Comparison of ENCODE assay signal across 1 cellular context in the genomic region with DNA sequence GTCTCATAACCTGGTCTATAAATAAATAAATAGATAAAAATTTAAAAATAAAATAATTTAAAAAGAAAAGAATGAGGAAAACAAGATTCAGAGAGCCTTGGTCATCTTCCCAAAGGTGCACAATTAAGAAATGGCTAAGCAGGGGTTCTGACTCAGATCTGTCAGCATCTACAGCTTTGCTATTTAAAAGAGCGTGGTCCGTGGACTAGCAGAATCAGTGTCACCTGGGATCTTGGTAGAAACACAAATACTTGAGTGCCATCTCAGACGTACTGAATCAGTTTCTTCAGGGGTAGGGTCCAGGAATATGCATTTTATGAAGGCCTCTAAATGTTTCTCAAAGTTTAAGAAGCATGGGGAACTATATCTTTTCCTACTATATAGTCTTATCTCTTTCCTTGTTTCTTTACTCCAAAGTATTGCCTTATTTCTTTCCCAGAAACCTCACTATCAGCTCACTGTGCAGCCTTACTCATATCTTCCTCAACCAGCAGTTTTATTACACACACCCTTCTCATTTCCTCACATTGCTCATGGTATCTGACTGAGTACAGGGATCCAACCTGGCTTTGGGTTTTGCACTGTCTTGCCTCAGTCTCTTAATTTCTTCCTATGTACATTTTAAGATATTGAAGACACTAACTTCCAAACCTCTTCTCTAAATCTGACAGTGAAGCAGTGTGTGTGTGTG.
TF ChIP-seq lines count a peak whose summit lies in the region.

No MANE protein-coding gene starts in this region.

TF ChIP-seq in K562, 482 proteins besides CTCF, POLR2A, EP300 and RAD21 (continued from another document and continues in another):
- TF ChIP-seq, protein P1, sequence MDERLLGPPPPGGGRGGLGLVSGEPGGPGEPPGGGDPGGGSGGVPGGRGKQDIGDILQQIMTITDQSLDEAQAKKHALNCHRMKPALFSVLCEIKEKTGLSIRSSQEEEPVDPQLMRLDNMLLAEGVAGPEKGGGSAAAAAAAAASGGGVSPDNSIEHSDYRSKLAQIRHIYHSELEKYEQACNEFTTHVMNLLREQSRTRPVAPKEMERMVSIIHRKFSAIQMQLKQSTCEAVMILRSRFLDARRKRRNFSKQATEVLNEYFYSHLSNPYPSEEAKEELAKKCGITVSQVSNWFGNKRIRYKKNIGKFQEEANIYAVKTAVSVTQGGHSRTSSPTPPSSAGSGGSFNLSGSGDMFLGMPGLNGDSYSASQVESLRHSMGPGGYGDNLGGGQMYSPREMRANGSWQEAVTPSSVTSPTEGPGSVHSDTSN (CRISPR knock-in tag; IDR thresholded peaks at IDR 0.05; ENCODE audit: low read depth), result no peak
- TF ChIP-seq, protein P1 (tag; conservative IDR thresholded peaks at IDR 0.05; ENCODE audit: low read depth), result no peak
- TF ChIP-seq ZBTB17 (CRISPR knock-in tag; IDR thresholded peaks at IDR 0.05), result no peak
- TF ChIP-seq SOX6 (IDR thresholded peaks at IDR 0.05), result peak; percentile 58
- TF ChIP-seq SMAD3 (CRISPR knock-in tag; conservative IDR thresholded peaks at IDR 0.05), result no peak
- no peak for TF ChIP-seq TAF9B (IDR thresholded peaks at IDR 0.05; ENCODE audit: partially characterized antibody)
- TF ChIP-seq, protein P2, sequence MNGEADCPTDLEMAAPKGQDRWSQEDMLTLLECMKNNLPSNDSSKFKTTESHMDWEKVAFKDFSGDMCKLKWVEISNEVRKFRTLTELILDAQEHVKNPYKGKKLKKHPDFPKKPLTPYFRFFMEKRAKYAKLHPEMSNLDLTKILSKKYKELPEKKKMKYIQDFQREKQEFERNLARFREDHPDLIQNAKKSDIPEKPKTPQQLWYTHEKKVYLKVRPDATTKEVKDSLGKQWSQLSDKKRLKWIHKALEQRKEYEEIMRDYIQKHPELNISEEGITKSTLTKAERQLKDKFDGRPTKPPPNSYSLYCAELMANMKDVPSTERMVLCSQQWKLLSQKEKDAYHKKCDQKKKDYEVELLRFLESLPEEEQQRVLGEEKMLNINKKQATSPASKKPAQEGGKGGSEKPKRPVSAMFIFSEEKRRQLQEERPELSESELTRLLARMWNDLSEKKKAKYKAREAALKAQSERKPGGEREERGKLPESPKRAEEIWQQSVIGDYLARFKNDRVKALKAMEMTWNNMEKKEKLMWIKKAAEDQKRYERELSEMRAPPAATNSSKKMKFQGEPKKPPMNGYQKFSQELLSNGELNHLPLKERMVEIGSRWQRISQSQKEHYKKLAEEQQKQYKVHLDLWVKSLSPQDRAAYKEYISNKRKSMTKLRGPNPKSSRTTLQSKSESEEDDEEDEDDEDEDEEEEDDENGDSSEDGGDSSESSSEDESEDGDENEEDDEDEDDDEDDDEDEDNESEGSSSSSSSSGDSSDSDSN (IDR thresholded peaks at IDR 0.05; ENCODE audit: borderline replicate concordance in 1 of 2, low read depth in 2 of 2, low read length in 2 of 2), result no peak
- TF ChIP-seq, protein P3, sequence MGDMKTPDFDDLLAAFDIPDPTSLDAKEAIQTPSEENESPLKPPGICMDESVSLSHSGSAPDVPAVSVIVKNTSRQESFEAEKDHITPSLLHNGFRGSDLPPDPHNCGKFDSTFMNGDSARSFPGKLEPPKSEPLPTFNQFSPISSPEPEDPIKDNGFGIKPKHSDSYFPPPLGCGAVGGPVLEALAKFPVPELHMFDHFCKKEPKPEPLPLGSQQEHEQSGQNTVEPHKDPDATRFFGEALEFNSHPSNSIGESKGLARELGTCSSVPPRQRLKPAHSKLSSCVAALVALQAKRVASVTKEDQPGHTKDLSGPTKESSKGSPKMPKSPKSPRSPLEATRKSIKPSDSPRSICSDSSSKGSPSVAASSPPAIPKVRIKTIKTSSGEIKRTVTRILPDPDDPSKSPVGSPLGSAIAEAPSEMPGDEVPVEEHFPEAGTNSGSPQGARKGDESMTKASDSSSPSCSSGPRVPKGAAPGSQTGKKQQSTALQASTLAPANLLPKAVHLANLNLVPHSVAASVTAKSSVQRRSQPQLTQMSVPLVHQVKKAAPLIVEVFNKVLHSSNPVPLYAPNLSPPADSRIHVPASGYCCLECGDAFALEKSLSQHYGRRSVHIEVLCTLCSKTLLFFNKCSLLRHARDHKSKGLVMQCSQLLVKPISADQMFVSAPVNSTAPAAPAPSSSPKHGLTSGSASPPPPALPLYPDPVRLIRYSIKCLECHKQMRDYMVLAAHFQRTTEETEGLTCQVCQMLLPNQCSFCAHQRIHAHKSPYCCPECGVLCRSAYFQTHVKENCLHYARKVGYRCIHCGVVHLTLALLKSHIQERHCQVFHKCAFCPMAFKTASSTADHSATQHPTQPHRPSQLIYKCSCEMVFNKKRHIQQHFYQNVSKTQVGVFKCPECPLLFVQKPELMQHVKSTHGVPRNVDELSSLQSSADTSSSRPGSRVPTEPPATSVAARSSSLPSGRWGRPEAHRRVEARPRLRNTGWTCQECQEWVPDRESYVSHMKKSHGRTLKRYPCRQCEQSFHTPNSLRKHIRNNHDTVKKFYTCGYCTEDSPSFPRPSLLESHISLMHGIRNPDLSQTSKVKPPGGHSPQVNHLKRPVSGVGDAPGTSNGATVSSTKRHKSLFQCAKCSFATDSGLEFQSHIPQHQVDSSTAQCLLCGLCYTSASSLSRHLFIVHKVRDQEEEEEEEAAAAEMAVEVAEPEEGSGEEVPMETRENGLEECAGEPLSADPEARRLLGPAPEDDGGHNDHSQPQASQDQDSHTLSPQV (IDR thresholded peaks at IDR 0.05), result no peak; the same call in 1 of the 2 replicates
- TF ChIP-seq SLC30A9 (CRISPR knock-in tag; IDR thresholded peaks at IDR 0.05), result no peak
- TF ChIP-seq ZNF354B (CRISPR knock-in tag; IDR thresholded peaks at IDR 0.05), result no peak
- TF ChIP-seq, protein P4, sequence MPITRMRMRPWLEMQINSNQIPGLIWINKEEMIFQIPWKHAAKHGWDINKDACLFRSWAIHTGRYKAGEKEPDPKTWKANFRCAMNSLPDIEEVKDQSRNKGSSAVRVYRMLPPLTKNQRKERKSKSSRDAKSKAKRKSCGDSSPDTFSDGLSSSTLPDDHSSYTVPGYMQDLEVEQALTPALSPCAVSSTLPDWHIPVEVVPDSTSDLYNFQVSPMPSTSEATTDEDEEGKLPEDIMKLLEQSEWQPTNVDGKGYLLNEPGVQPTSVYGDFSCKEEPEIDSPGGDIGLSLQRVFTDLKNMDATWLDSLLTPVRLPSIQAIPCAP (CRISPR knock-in tag; IDR thresholded peaks at IDR 0.05; ENCODE audit: borderline replicate concordance), result no peak
- TF ChIP-seq CBFA2T2 (conservative IDR thresholded peaks at IDR 0.05), result peak; percentile 89
- TF ChIP-seq, protein P5, sequence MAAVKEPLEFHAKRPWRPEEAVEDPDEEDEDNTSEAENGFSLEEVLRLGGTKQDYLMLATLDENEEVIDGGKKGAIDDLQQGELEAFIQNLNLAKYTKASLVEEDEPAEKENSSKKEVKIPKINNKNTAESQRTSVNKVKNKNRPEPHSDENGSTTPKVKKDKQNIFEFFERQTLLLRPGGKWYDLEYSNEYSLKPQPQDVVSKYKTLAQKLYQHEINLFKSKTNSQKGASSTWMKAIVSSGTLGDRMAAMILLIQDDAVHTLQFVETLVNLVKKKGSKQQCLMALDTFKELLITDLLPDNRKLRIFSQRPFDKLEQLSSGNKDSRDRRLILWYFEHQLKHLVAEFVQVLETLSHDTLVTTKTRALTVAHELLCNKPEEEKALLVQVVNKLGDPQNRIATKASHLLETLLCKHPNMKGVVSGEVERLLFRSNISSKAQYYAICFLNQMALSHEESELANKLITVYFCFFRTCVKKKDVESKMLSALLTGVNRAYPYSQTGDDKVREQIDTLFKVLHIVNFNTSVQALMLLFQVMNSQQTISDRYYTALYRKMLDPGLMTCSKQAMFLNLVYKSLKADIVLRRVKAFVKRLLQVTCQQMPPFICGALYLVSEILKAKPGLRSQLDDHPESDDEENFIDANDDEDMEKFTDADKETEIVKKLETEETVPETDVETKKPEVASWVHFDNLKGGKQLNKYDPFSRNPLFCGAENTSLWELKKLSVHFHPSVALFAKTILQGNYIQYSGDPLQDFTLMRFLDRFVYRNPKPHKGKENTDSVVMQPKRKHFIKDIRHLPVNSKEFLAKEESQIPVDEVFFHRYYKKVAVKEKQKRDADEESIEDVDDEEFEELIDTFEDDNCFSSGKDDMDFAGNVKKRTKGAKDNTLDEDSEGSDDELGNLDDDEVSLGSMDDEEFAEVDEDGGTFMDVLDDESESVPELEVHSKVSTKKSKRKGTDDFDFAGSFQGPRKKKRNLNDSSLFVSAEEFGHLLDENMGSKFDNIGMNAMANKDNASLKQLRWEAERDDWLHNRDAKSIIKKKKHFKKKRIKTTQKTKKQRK (IDR thresholded peaks at IDR 0.05; ENCODE audit: borderline replicate concordance, low read depth, low read length), result no peak
- TF ChIP-seq, protein P6, sequence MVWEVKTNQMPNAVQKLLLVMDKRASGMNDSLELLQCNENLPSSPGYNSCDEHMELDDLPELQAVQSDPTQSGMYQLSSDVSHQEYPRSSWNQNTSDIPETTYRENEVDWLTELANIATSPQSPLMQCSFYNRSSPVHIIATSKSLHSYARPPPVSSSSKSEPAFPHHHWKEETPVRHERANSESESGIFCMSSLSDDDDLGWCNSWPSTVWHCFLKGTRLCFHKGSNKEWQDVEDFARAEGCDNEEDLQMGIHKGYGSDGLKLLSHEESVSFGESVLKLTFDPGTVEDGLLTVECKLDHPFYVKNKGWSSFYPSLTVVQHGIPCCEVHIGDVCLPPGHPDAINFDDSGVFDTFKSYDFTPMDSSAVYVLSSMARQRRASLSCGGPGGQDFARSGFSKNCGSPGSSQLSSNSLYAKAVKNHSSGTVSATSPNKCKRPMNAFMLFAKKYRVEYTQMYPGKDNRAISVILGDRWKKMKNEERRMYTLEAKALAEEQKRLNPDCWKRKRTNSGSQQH (CRISPR knock-in tag; IDR thresholded peaks at IDR 0.05), result no peak
- no peak for TF ChIP-seq HDAC8 (tag; IDR thresholded peaks at IDR 0.05)
- TF ChIP-seq L3MBTL2 (IDR thresholded peaks at IDR 0.05), result no peak
- TF ChIP-seq LARP7 (IDR thresholded peaks at IDR 0.05), result no peak
- TF ChIP-seq GATAD2B (IDR thresholded peaks at IDR 0.05; ENCODE audit: borderline replicate concordance), result peak; percentile 49; the same call in 1 of the 2 replicates
- TF ChIP-seq, protein P7, sequence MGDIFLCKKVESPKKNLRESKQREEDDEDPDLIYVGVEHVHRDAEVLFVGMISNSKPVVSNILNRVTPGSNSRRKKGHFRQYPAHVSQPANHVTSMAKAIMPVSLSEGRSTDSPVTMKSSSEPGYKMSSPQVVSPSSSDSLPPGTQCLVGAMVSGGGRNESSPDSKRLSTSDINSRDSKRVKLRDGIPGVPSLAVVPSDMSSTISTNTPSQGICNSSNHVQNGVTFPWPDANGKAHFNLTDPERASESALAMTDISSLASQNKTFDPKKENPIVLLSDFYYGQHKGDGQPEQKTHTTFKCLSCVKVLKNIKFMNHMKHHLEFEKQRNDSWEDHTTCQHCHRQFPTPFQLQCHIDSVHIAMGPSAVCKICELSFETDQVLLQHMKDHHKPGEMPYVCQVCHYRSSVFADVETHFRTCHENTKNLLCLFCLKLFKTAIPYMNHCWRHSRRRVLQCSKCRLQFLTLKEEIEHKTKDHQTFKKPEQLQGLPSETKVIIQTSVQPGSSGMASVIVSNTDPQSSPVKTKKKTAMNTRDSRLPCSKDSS (IDR thresholded peaks at IDR 0.05; ENCODE audit: low read depth, partially characterized antibody), result no peak
- TF ChIP-seq ZNF408 (CRISPR knock-in tag; IDR thresholded peaks at IDR 0.05; ENCODE audit: low read depth), result no peak
- TF ChIP-seq NBN (IDR thresholded peaks at IDR 0.05; ENCODE audit: low read depth), result peak; percentile 39; the same call in 1 of the 2 replicates
- TF ChIP-seq SIN3A (IDR thresholded peaks at IDR 0.05; ENCODE audit: borderline replicate concordance in 2 of 2, control insufficient read depth in 1 of 2, low read depth in 2 of 2, low read length in 2 of 2), result no peak
- TF ChIP-seq, protein P8, sequence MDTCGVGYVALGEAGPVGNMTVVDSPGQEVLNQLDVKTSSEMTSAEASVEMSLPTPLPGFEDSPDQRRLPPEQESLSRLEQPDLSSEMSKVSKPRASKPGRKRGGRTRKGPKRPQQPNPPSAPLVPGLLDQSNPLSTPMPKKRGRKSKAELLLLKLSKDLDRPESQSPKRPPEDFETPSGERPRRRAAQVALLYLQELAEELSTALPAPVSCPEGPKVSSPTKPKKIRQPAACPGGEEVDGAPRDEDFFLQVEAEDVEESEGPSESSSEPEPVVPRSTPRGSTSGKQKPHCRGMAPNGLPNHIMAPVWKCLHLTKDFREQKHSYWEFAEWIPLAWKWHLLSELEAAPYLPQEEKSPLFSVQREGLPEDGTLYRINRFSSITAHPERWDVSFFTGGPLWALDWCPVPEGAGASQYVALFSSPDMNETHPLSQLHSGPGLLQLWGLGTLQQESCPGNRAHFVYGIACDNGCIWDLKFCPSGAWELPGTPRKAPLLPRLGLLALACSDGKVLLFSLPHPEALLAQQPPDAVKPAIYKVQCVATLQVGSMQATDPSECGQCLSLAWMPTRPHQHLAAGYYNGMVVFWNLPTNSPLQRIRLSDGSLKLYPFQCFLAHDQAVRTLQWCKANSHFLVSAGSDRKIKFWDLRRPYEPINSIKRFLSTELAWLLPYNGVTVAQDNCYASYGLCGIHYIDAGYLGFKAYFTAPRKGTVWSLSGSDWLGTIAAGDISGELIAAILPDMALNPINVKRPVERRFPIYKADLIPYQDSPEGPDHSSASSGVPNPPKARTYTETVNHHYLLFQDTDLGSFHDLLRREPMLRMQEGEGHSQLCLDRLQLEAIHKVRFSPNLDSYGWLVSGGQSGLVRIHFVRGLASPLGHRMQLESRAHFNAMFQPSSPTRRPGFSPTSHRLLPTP (IDR thresholded peaks at IDR 0.05; ENCODE audit: borderline replicate concordance, extremely low read depth, insufficient read length), result no peak
- no peak for TF ChIP-seq PPARD (CRISPR knock-in tag; IDR thresholded peaks at IDR 0.05)
- peak; percentile 58 to 59; a peak in 3 of 4 replicates for TF ChIP-seq KDM1A (IDR thresholded peaks at IDR 0.05)
- TF ChIP-seq NFIC (IDR thresholded peaks at IDR 0.05), result peak; percentile 75
- TF ChIP-seq CCAR2 (IDR thresholded peaks at IDR 0.05; ENCODE audit: low read depth, low read length), result no peak
- no peak for TF ChIP-seq SRSF9 (IDR thresholded peaks at IDR 0.05; ENCODE audit: borderline replicate concordance, low read depth, low read length)
- no peak for TF ChIP-seq NCOA2 (IDR thresholded peaks at IDR 0.05; ENCODE audit: partially characterized antibody in 2 of 2)
